11 cellular contexts compared by ENCODE assay signal in genomic region chr17:56290486-56291118, GRCh38.
DNase-seq lines count a peak whose midpoint lies in the region; ATAC-seq, FAIRE-seq and TF ChIP-seq lines count a peak whose summit lies in the region.
"Had no signal": no experiment of that assay in that cellular context is flagged by ENCODE, and none has a peak within 500 bp of the region (broad histone marks: within the 10 kb centered on the region; RNA-seq: fewer than 3 reads in every experiment).

No MANE protein-coding gene starts in this region.

- TF ChIP-seq CTCF in PC-3 (conservative IDR thresholded peaks at IDR 0.05; ENCODE audit: low read depth, low read length): no peak
- TF ChIP-seq CTCF in kidney (IDR thresholded peaks at IDR 0.05; ENCODE audit: borderline replicate concordance, extremely low read depth, insufficient read depth): no peak
- no peak for TF ChIP-seq CTCF in Caco-2 (IDR thresholded peaks at IDR 0.05; ENCODE audit: insufficient read depth in 1 of 2, low read depth in 1 of 2, low read length in 1 of 2, severe bottlenecking in 1 of 2, unreplicated experiment in 1 of 2)

- H3K4me2 ChIP-seq in PC-3 (ENCODE audit: low read length): peak overlapping the region; percentile 18; the same call in 1 of the 2 replicates

- DNase-seq in right cardiac atrium (no peak), Right ventricle myocardium inferior (ENCODE audit: missing footprints) (no peak), PC-3 (no peak), kidney (no peak), HK-2 (ENCODE audit: unreplicated experiment) (no peak), Caco-2 (no peak), NCI-H345 treated with DMSO at 0.1 percent for 48 hours (lab: John Stamatoyannopoulos, UW; ENCODE audit: unreplicated experiment) (no peak), putamen (ENCODE audit: low spot score) (no peak)
- DNase-seq: DMS153, pancreas, SIG-M5 had no signal

- no peaks in the 10 kb centered on the region for H3K27me3 Mint-ChIP-seq in Caco-2 (ENCODE audit: insufficient read depth, unreplicated experiment)

- FAIRE-seq in kidney (lab: Jason Lieb, UNC): no peak
- FAIRE-seq: pancreas had no signal

- H3K4me1 Mint-ChIP-seq in Caco-2 (ENCODE audit: low read depth, unreplicated experiment): no peaks in the 10 kb centered on the region

- no peaks in the 10 kb centered on the region for H3F3A ChIP-seq in PC-3 (ENCODE audit: low read length, unreplicated experiment)

- H3K9me3 Mint-ChIP-seq in Caco-2 (ENCODE audit: unreplicated experiment): no peaks in the 10 kb centered on the region

- H3K79me2 ChIP-seq in PC-3 (ENCODE audit: low read length): no peaks in the 10 kb centered on the region

- no peaks in the 10 kb centered on the region for H3K36me3 ChIP-seq in PC-3 (ENCODE audit: low read depth, low read length)
- no peaks in the 10 kb centered on the region for H3K36me3 ChIP-seq in kidney (ENCODE audit: control insufficient read depth in 1 of 2, insufficient read depth in 2 of 2, low read length in 2 of 2)
- H3K36me3 ChIP-seq in Caco-2 (ENCODE audit: control insufficient read depth, insufficient read depth, low read length): no peaks in the 10 kb centered on the region
- H3K36me3 ChIP-seq: pancreas had no signal

- H3K4me3 ChIP-seq in right cardiac atrium (ENCODE audit: low read length) (peak overlapping the region; percentile 17), PC-3 (ENCODE audit: low read length) (0 out of 2 replicates have a peak overlapping the region, but pooled peaks have one; percentile 10), kidney (ENCODE audit: low read length in 2 of 2) (peak overlapping the region; percentile 31 to 39), Caco-2 (ENCODE audit: low read depth, low read length) (no peak overlapping the region)
- H3K4me3 ChIP-seq: pancreas had no signal

- POLR2A ChIA-PET in PC-3 (lab: Charles Lee; ENCODE audit: unreplicated experiment): no interaction called here
- POLR2A ChIA-PET in Caco-2 (lab: Charles Lee): no interaction called here

- intact Hi-C loops in right cardiac atrium (cut with DNase I): no loop called here
- intact Hi-C loops in Right ventricle myocardium inferior (cut with DNase I): no loop called here
- intact Hi-C loops in PC-3 (cut with micrococcal nuclease): no loop called here
- intact Hi-C loops in kidney (cut with DNase I): no loop called here
- intact Hi-C loops in Caco-2 (cut with micrococcal nuclease; ENCODE audit: unreplicated experiment): no loop called here

- H3K9ac ChIP-seq in PC-3 (ENCODE audit: low read length) (no peak overlapping the region), kidney (ENCODE audit: low read length in 2 of 2) (no peak overlapping the region)

- no peaks in the 10 kb centered on the region for H3K4me1 ChIP-seq in right cardiac atrium (ENCODE audit: control insufficient read depth, insufficient read depth, low read length)
- H3K4me1 ChIP-seq in PC-3 (ENCODE audit: insufficient read depth, low read length): no peaks in the 10 kb centered on the region
- no peaks in the 10 kb centered on the region for H3K4me1 ChIP-seq in kidney (ENCODE audit: control insufficient read depth in 1 of 2, insufficient read depth in 1 of 2, low read depth in 1 of 2, low read length in 2 of 2)
- H3K4me1 ChIP-seq in Caco-2: no peaks in the 10 kb centered on the region
- H3K4me1 ChIP-seq: pancreas had no signal

- no TSS peak for BruUV-seq in PC-3 (replicated peaks; lab: Mats Ljungman, UMichigan)
- BruUV-seq in Caco-2 (replicated peaks; lab: Mats Ljungman, UMichigan): no TSS peak

- H3K27ac Mint-ChIP-seq in Caco-2 (ENCODE audit: unreplicated experiment): no peak overlapping the region

- ATAC-seq in right cardiac atrium (no peak), Right ventricle myocardium inferior (no peak), PC-3 (no peak)

- H4K20me1 ChIP-seq in PC-3 (ENCODE audit: low read length): no peaks in the 10 kb centered on the region

- H3K9me3 ChIP-seq in right cardiac atrium (ENCODE audit: control insufficient read depth, low read length) (no peaks in the 10 kb centered on the region), PC-3 (ENCODE audit: low read length) (no peaks in the 10 kb centered on the region), kidney (ENCODE audit: control insufficient read depth in 1 of 2, low read length in 2 of 2) (no peaks in the 10 kb centered on the region), Caco-2 (no peaks in the 10 kb centered on the region)
- H3K9me3 ChIP-seq: pancreas had no signal

- H3K9me2 ChIP-seq in PC-3 (replicated peaks; ENCODE audit: low read length): no peaks in the 10 kb centered on the region

- no peak overlapping the region for H3K4me3 Mint-ChIP-seq in Caco-2 (ENCODE audit: unreplicated experiment)

- no peak overlapping the region for H3K27ac ChIP-seq in right cardiac atrium (ENCODE audit: low read length)
- H3K27ac ChIP-seq in PC-3 (ENCODE audit: low read length): no peak overlapping the region
- H3K27ac ChIP-seq in kidney (ENCODE audit: low read depth in 2 of 2, low read length in 2 of 2): no peak overlapping the region
- H3K27ac ChIP-seq: pancreas had no signal

- CTCF ChIA-PET in PC-3 (lab: Charles Lee): no interaction called here
- CTCF ChIA-PET in Caco-2 (lab: Charles Lee): no interaction called here

- H3K27me3 ChIP-seq in right cardiac atrium (ENCODE audit: control insufficient read depth, insufficient read depth): no peaks in the 10 kb centered on the region
- no peaks in the 10 kb centered on the region for H3K27me3 ChIP-seq in PC-3 (ENCODE audit: low read length)
- no peaks in the 10 kb centered on the region for H3K27me3 ChIP-seq in Caco-2 (replicated peaks; ENCODE audit: control insufficient read depth, insufficient read depth, low read length)
- H3K27me3 ChIP-seq: pancreas had no signal

- H3K36me3 Mint-ChIP-seq in Caco-2 (ENCODE audit: insufficient read depth, unreplicated experiment): no peaks in the 10 kb centered on the region

- WGBS in right cardiac atrium: 40% methylated on average over 1 of the region's 1 CpG

- no peak overlapping the region for H2AFZ ChIP-seq in PC-3 (ENCODE audit: low read length)
